ENCODE assay signal across 14 cellular contexts in the genomic region with DNA sequence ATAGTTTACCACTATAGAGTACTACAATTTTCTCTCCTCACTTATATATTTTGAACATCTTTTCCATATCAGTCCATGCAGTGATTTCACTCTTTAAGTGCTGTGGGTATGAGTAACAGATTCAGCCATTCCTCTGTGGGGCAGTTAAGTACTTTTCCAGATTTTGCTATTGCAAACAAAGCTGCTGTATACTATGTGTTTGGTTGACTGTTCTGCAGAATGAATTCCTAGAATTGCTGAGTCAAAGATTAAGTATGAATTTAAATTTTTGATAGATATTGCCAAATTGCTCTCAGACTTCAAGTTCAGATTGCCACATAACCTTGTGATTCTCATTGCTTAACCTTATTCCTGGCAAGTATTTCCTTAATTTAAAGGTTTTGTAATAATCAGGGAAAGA. TPM values are rescaled to one million over a fixed set of nuclear protein-coding genes. Genes with fewer than 3 reads are reported as not detected.
DNase-seq lines count a peak whose midpoint lies in the region; ATAC-seq, FAIRE-seq and TF ChIP-seq lines count a peak whose summit lies in the region.
"Had no signal": no experiment of that assay in that cellular context is flagged by ENCODE, and none has a peak within 500 bp of the region (broad histone marks: within the 10 kb centered on the region; RNA-seq: fewer than 3 reads in every experiment).

No MANE protein-coding gene starts in this region.

- no peaks in the 10 kb centered on the region for H3K79me2 ChIP-seq in smooth muscle cell (ENCODE audit: low read depth)

- ATAC-seq in GM21367 (IDR thresholded peaks at IDR 0.05; ENCODE audit: unreplicated experiment): no peak
- ATAC-seq in GM19452 (IDR thresholded peaks at IDR 0.05; ENCODE audit: unreplicated experiment): no peak
- ATAC-seq: GM23338 had no signal

- peak overlapping the region; percentile 54 for H3K4me2 ChIP-seq in smooth muscle cell
- H3K4me2 ChIP-seq: GM23338, neural progenitor cell had no signal

- no peaks in the 10 kb centered on the region for H4K20me1 ChIP-seq in smooth muscle cell (ENCODE audit: low read depth)

- no peaks in the 10 kb centered on the region for H3K9me3 ChIP-seq in smooth muscle cell (replicated peaks; ENCODE audit: low read depth)

- DNase-seq in RCC 7860 (ENCODE audit: low spot score) (peak; percentile 54), fibroblast of pulmonary artery (ENCODE audit: low read depth) (peak; percentile 95), smooth muscle cell (lab: John Stamatoyannopoulos, UW; ENCODE audit: unreplicated experiment) (no peak), NCI-H510A treated with DMSO at 0.1 percent for 48 hours (lab: John Stamatoyannopoulos, UW) (no peak), inferior parietal cortex (ENCODE audit: extremely low spot score) (no peak)
- DNase-seq: activated naive CD4-positive, alpha-beta T cell treated with anti-CD3 and anti-CD28 coated beads, Interleukin-2, amount 10 ng/mL, durations not matched to agents 7 days and 5 days; head of caudate nucleus; NCI-H748 treated with DMSO at 0.1 percent for 48 hours had no signal

- no peak overlapping the region for H2AFZ ChIP-seq in smooth muscle cell (ENCODE audit: low read depth)
- H2AFZ ChIP-seq: GM23338, neural progenitor cell had no signal

- peak; percentile 8 for FAIRE-seq in G401.6 (lab: Jason Lieb, UNC)
- peak; percentile 82 for FAIRE-seq in RCC 7860 (lab: Jason Lieb, UNC)

- H3K4me3 ChIP-seq in fibroblast of pulmonary artery (replicated peaks; ENCODE audit: low read depth, low read length) (peak overlapping the region; percentile 21), smooth muscle cell (no peak overlapping the region)
- H3K4me3 ChIP-seq: GM23338, neural progenitor cell had no signal

- TF ChIP-seq CTCF in fibroblast of pulmonary artery (IDR thresholded peaks at IDR 0.05; ENCODE audit: low read length, missing control alignments) (no peak), smooth muscle cell (IDR thresholded peaks at IDR 0.05; ENCODE audit: borderline replicate concordance, insufficient read depth, poor library complexity, severe bottlenecking) (no peak)

- H3K9ac ChIP-seq in smooth muscle cell (ENCODE audit: low read depth): no peak overlapping the region
- H3K9ac ChIP-seq: neural progenitor cell had no signal

- H3K27me3 ChIP-seq in smooth muscle cell (ENCODE audit: low read depth): no peaks in the 10 kb centered on the region
- H3K27me3 ChIP-seq: neural progenitor cell had no signal

- peaks cover 5% of the 10 kb centered on the region for H3K4me1 ChIP-seq in smooth muscle cell (ENCODE audit: low read depth)
- H3K4me1 ChIP-seq: neural progenitor cell had no signal

- H3F3A ChIP-seq in smooth muscle cell (ENCODE audit: low read depth): peaks cover 13% of the 10 kb centered on the region

- H3K36me3 ChIP-seq in smooth muscle cell (ENCODE audit: low read depth): no peaks in the 10 kb centered on the region
- H3K36me3 ChIP-seq: neural progenitor cell, WERI-Rb-1 had no signal

- H3K27ac ChIP-seq in smooth muscle cell (ENCODE audit: low read depth): peak overlapping the region; percentile 82
- H3K27ac ChIP-seq: neural progenitor cell, WERI-Rb-1 had no signal

RNA-seq across cellular contexts. Expression of gene SAR1A, which starts 21.6 kb away (rescaled TPM):
- total RNA-seq in smooth muscle cell: 178 and 180 TPM in 2 replicates
- 133 and 140 TPM in 2 replicates for polyA plus RNA-seq in smooth muscle cell

RNA-seq across cellular contexts. Expression of gene PPA1, which starts 41.3 kb away (rescaled TPM):
- total RNA-seq in smooth muscle cell: 55.6 and 58.4 TPM in 2 replicates
- polyA plus RNA-seq in smooth muscle cell: 38.1 and 46.9 TPM in 2 replicates

RNA-seq across cellular contexts. Expression of gene TYSND1, which starts 45.4 kb away (rescaled TPM):
- total RNA-seq in smooth muscle cell: 2.4 and 4.9 TPM in 2 replicates
- polyA plus RNA-seq in smooth muscle cell: 4.5 and 10.0 TPM in 2 replicates

RNA-seq across cellular contexts. Expression of gene AIFM2, which starts 59.3 kb away (rescaled TPM):
- 2.1 and 2.2 TPM in 2 replicates for total RNA-seq in smooth muscle cell
- 3.6 and 4.4 TPM in 2 replicates for polyA plus RNA-seq in smooth muscle cell

Comparison
In these comparisons a context has a peak if more than half of its experiments do, and no peak if none do; other contexts are left out.
1. DNase-seq: peak in RCC 7860 (single experiment) and fibroblast of pulmonary artery (single experiment); none in smooth muscle cell (single experiment), NCI-H510A treated with DMSO at 0.1 percent for 48 hours (single experiment) and inferior parietal cortex (single experiment).